14 cellular contexts compared by ENCODE assay signal in genomic region chr5:67047180-67047579, GRCh38.
DNase-seq lines count a peak whose midpoint lies in the region; ATAC-seq and TF ChIP-seq lines count a peak whose summit lies in the region.
"Had no signal": no experiment of that assay in that cellular context is flagged by ENCODE, and none has a peak within 500 bp of the region (broad histone marks: within the 10 kb centered on the region; RNA-seq: fewer than 3 reads in every experiment).

No MANE protein-coding gene starts in this region.

- H4K20me1 ChIP-seq in mammary epithelial cell (ENCODE audit: insufficient read depth, low read length) = no peaks in the 10 kb centered on the region

- CTCF ChIA-PET in MCF 10A (lab: Yijun Ruan, JAX) (interaction anchor here (0.6 to 1.1 kb wide), 3 partner anchors 9 to 51 kb away, joined by 3 to 5 read pairs (median 3); no protein-coding TSS in a partner anchor), mammary epithelial cell (lab: Charles Lee; ENCODE audit: low non-redundant PET) (no interaction called here)

- 53% methylated on average over 2 of the region's 2 CpGs for WGBS in mammary epithelial cell (ENCODE audit: low coverage, missing lambda C conversion rate)

- no peak overlapping the region for H3K4me3 ChIP-seq in mammary epithelial cell (replicated peaks in 1 of 3; ENCODE audit: insufficient read depth in 1 of 3, low read depth in 2 of 3, low read length in 3 of 3)
- H3K4me3 ChIP-seq: GM12878 had no signal

- H3K36me3 ChIP-seq in mammary epithelial cell (ENCODE audit: insufficient read depth, low read length) = no peaks in the 10 kb centered on the region

- no peak for TF ChIP-seq CTCF in MCF 10A (IDR thresholded peaks at IDR 0.05; ENCODE audit: unreplicated experiment)
- TF ChIP-seq CTCF in mammary epithelial cell (conservative IDR thresholded peaks at IDR 0.05 in 1 of 2, IDR thresholded peaks at IDR 0.05 in 1 of 2; ENCODE audit: extremely low read depth in 1 of 2, insufficient read depth in 1 of 2, low read depth in 1 of 2, low read length in 2 of 2) = peak in 1 of 2 donors; percentile 18

- H3K4me1 Mint-ChIP-seq in MCF 10A (ENCODE audit: insufficient read depth, unreplicated experiment) = peaks cover 19% of the 10 kb centered on the region
- H3K4me1 Mint-ChIP-seq in stimulated activated effector memory CD8-positive, alpha-beta T cell treated with anti-CD3 and anti-CD28 coated beads, Interleukin-12 subunit alpha, Interleukin-12 subunit beta, amount 100 ng/mL, for 72 hours = peaks cover 23% of the 10 kb centered on the region

- no peaks in the 10 kb centered on the region for H3K9me3 Mint-ChIP-seq in MCF 10A (ENCODE audit: unreplicated experiment)
- H3K9me3 Mint-ChIP-seq in stimulated activated effector memory CD8-positive, alpha-beta T cell treated with anti-CD3 and anti-CD28 coated beads, Interleukin-12 subunit alpha, Interleukin-12 subunit beta, amount 100 ng/mL, for 72 hours = no peaks in the 10 kb centered on the region
- H3K9me3 Mint-ChIP-seq: activated CD4-positive, alpha-beta memory T cell treated with anti-CD3 and anti-CD28 coated beads, Interleukin-2, amount 10 ng/mL, durations not matched to agents 7 days and 5 days; T-helper 1 cell treated with Interleukin-12 subunit alpha and Interleukin-12 subunit beta and Interleukin-4 antibody, amounts not matched to agents 30 μg/mL and 1 μg/mL, for 36 hours had no signal

- dilution Hi-C loops in mammary epithelial cell (cut with HindIII; ENCODE audit: low sequenced_read_pairs) = no loop called here

- BruUV-seq in MCF 10A (replicated peaks; lab: Mats Ljungman, UMichigan) = no TSS peak
- BruUV-seq in mammary epithelial cell (replicated peaks; lab: Mats Ljungman, UMichigan) = no TSS peak

- H3K4me3 Mint-ChIP-seq in MCF 10A (ENCODE audit: unreplicated experiment) = no peak overlapping the region
- no peak overlapping the region for H3K4me3 Mint-ChIP-seq in stimulated activated effector memory CD8-positive, alpha-beta T cell treated with anti-CD3 and anti-CD28 coated beads, Interleukin-12 subunit alpha, Interleukin-12 subunit beta, amount 100 ng/mL, for 72 hours
- H3K4me3 Mint-ChIP-seq: activated CD4-positive, alpha-beta memory T cell treated with anti-CD3 and anti-CD28 coated beads, Interleukin-2, amount 10 ng/mL, durations not matched to agents 7 days and 5 days; T-helper 1 cell treated with Interleukin-12 subunit alpha and Interleukin-12 subunit beta and Interleukin-4 antibody, amounts not matched to agents 30 μg/mL and 1 μg/mL, for 36 hours had no signal

- H3K27me3 ChIP-seq in mammary epithelial cell (ENCODE audit: insufficient read depth, low read length) = no peaks in the 10 kb centered on the region

- in situ Hi-C loops in mammary epithelial cell (cut with MboI; ENCODE audit: low sequenced_read_pairs in 2 of 2) = no loop called here

- ATAC-seq in stimulated activated naive CD8-positive, alpha-beta T cell treated with anti-CD3 and anti-CD28 coated beads, Interleukin-15, Interleukin-2, amounts not matched to agents 100 U/mL and 50 U/mL, for 24 hours = no peak
- no peak for ATAC-seq in stimulated activated effector memory CD8-positive, alpha-beta T cell treated with anti-CD3 and anti-CD28 coated beads, Interleukin-12 subunit alpha, Interleukin-12 subunit beta, amount 100 ng/mL, for 72 hours
- ATAC-seq: GM12878 had no signal

- H2AFZ ChIP-seq in mammary epithelial cell (ENCODE audit: low read depth, low read length) = no peak overlapping the region

- no peak overlapping the region for H3K9ac ChIP-seq in mammary epithelial cell (ENCODE audit: insufficient read depth, low read length)

- peaks cover 13% of the 10 kb centered on the region for H3K4me1 ChIP-seq in mammary epithelial cell (ENCODE audit: insufficient read depth, low read length)

- H3K27ac ChIP-seq in mammary epithelial cell (ENCODE audit: insufficient read depth, low read depth, low read length) = no peak overlapping the region

- no peaks in the 10 kb centered on the region for H3K9me3 ChIP-seq in mammary epithelial cell (replicated peaks; ENCODE audit: insufficient read depth, low read length)

- no peaks in the 10 kb centered on the region for H3K27me3 Mint-ChIP-seq in MCF 10A (ENCODE audit: insufficient read depth, unreplicated experiment)
- H3K27me3 Mint-ChIP-seq: activated CD4-positive, alpha-beta memory T cell treated with anti-CD3 and anti-CD28 coated beads, Interleukin-2, amount 10 ng/mL, durations not matched to agents 7 days and 5 days had no signal

- POLR2A ChIA-PET in MCF 10A (lab: Yijun Ruan, JAX) = interaction anchor here (1.0 to 2.9 kb wide), 6 partner anchors 8 to 42 kb away, joined by 3 to 12 read pairs (median 4); no protein-coding TSS in a partner anchor

- H3K4me2 ChIP-seq in mammary epithelial cell (ENCODE audit: insufficient read depth, low read depth, low read length) = no peak overlapping the region

- peaks cover 4% of the 10 kb centered on the region for H3K36me3 Mint-ChIP-seq in MCF 10A (ENCODE audit: insufficient read depth, unreplicated experiment)
- H3K36me3 Mint-ChIP-seq in stimulated activated effector memory CD8-positive, alpha-beta T cell treated with anti-CD3 and anti-CD28 coated beads, Interleukin-12 subunit alpha, Interleukin-12 subunit beta, amount 100 ng/mL, for 72 hours = no peaks in the 10 kb centered on the region

- intact Hi-C loops in MCF 10A (cut with micrococcal nuclease) = no loop called here
- intact Hi-C loops in mammary epithelial cell (cut with micrococcal nuclease) = no loop called here

- H3K27ac Mint-ChIP-seq in MCF 10A (ENCODE audit: low read depth, unreplicated experiment) = no peak overlapping the region
- H3K27ac Mint-ChIP-seq in stimulated activated effector memory CD8-positive, alpha-beta T cell treated with anti-CD3 and anti-CD28 coated beads, Interleukin-12 subunit alpha, Interleukin-12 subunit beta, amount 100 ng/mL, for 72 hours = no peak overlapping the region
- H3K27ac Mint-ChIP-seq: activated CD4-positive, alpha-beta memory T cell treated with anti-CD3 and anti-CD28 coated beads, Interleukin-2, amount 10 ng/mL, durations not matched to agents 7 days and 5 days; T-helper 1 cell treated with Interleukin-12 subunit alpha and Interleukin-12 subunit beta and Interleukin-4 antibody, amounts not matched to agents 30 μg/mL and 1 μg/mL, for 36 hours had no signal

- H3K79me2 ChIP-seq in mammary epithelial cell (ENCODE audit: insufficient read depth, low read length) = peaks cover 95% of the 10 kb centered on the region

- DNase-seq in MCF 10A (ENCODE audit: unreplicated experiment) (peak; percentile 33), mammary epithelial cell (no peak), cerebellar cortex (ENCODE audit: low spot score) (peak; percentile 91), medulla oblongata (ENCODE audit: extremely low spot score) (peak; percentile 51), HuH-7.5 (ENCODE audit: low spot score) (no peak), KG1 (lab: John Stamatoyannopoulos, UW) (no peak)
- no peak for DNase-seq in stimulated activated naive CD8-positive, alpha-beta T cell treated with anti-CD3 and anti-CD28 coated beads, Interleukin-15, Interleukin-2, amounts not matched to agents 100 U/mL and 50 U/mL, for 24 hours
- no peak for DNase-seq in stimulated activated effector memory CD8-positive, alpha-beta T cell treated with anti-CD3 and anti-CD28 coated beads, Interleukin-12 subunit alpha, Interleukin-12 subunit beta, amount 100 ng/mL, for 72 hours (ENCODE audit: low spot score in 2 of 2)
- DNase-seq: activated CD4-positive, alpha-beta memory T cell treated with anti-CD3 and anti-CD28 coated beads, Interleukin-2, amount 10 ng/mL, durations not matched to agents 7 days and 5 days; activated effector memory CD4-positive, alpha-beta T cell treated with anti-CD3 and anti-CD28 coated beads, Interleukin-2, amount 50 U/mL, for 16 hours; HCEC 1CT; NCI-H146 had no signal

Comparison
In these comparisons a context has a peak if more than half of its experiments do, and no peak if none do; other contexts are left out.
1. DNase-seq: peak in MCF 10A (single experiment), cerebellar cortex (single experiment) and medulla oblongata (single experiment); none in mammary epithelial cell (single experiment), stimulated activated naive CD8-positive, alpha-beta T cell treated with anti-CD3 and anti-CD28 coated beads, Interleukin-15, Interleukin-2, amounts not matched to agents 100 U/mL and 50 U/mL, for 24 hours (single experiment), stimulated activated effector memory CD8-positive, alpha-beta T cell treated with anti-CD3 and anti-CD28 coated beads, Interleukin-12 subunit alpha, Interleukin-12 subunit beta, amount 100 ng/mL, for 72 hours (0 of 2), HuH-7.5 (single experiment) and KG1 (single experiment).